9 cellular contexts compared by ENCODE assay signal in genomic region chr1:167797005-167797404, GRCh38.
DNase-seq lines count a peak whose midpoint lies in the region; ATAC-seq and TF ChIP-seq lines count a peak whose summit lies in the region.
"Had no signal": no experiment of that assay in that cellular context is flagged by ENCODE, and none has a peak within 500 bp of the region (broad histone marks: within the 10 kb centered on the region; RNA-seq: fewer than 3 reads in every experiment).

No MANE protein-coding gene starts in this region.

- peak; percentile 95 for ATAC-seq in lung (ENCODE audit: insufficient read depth, low FRiP score)
- ATAC-seq in upper lobe of right lung, result peak; percentile 98
- ATAC-seq in HG02981 (IDR thresholded peaks at IDR 0.05; ENCODE audit: unreplicated experiment), result no peak
- ATAC-seq in CD8-positive, alpha-beta T cell, result no peak

- no peak overlapping the region for H3K27ac Mint-ChIP-seq in CD8-positive, alpha-beta T cell
- H3K27ac Mint-ChIP-seq: IgD-negative memory B cell had no signal

- H3K27me3 ChIP-seq in dorsolateral prefrontal cortex (peaks cover 0 to 7% (median 0%) of the 10 kb centered on the region in 45 donors), lung (ENCODE audit: control insufficient read depth, insufficient read depth) (no peaks in the 10 kb centered on the region), upper lobe of right lung (no peaks in the 10 kb centered on the region)
- no peaks in the 10 kb centered on the region for H3K27me3 ChIP-seq in CD8-positive, alpha-beta T cell (ENCODE audit: insufficient read depth, low read length)

- peak overlapping the region in 1 of 59 donors; percentile 14 for H3K4me3 ChIP-seq in dorsolateral prefrontal cortex
- no peak overlapping the region for H3K4me3 ChIP-seq in lung
- H3K4me3 ChIP-seq in upper lobe of right lung, result no peak overlapping the region
- H3K4me3 ChIP-seq in CD8-positive, alpha-beta T cell (ENCODE audit: low read depth, low read length), result no peak overlapping the region

- WGBS in lung, 2 donors, result 0 to 2% methylated on average over 2 of the region's 2 CpGs

- DNase-seq in EL, result peak; percentile 97
- DNase-seq in NOMO-1 treated with DMSO at 0.1 percent for 48 hours (lab: John Stamatoyannopoulos, UW; ENCODE audit: unreplicated experiment), result peak; percentile 83
- peak in 3 of 10 donors; percentile 42 to 51 (median 42) for DNase-seq in dorsolateral prefrontal cortex
- peak; percentile 76 for DNase-seq in lung (ENCODE audit: low spot score)
- peak; percentile 73 for DNase-seq in upper lobe of right lung
- no peak for DNase-seq in NCI-H1930 (lab: John Stamatoyannopoulos, UW)
- DNase-seq in CD8-positive, alpha-beta T cell, result no peak

- no peaks in the 10 kb centered on the region for H3K36me3 ChIP-seq in lung (ENCODE audit: control insufficient read depth in 2 of 2, insufficient read depth in 2 of 2, low read length in 2 of 2)
- no peaks in the 10 kb centered on the region for H3K36me3 ChIP-seq in upper lobe of right lung
- no peaks in the 10 kb centered on the region for H3K36me3 ChIP-seq in CD8-positive, alpha-beta T cell (ENCODE audit: insufficient read depth, low read length)

- H3K27me3 Mint-ChIP-seq in CD8-positive, alpha-beta T cell (ENCODE audit: low read depth), result no peaks in the 10 kb centered on the region
- H3K27me3 Mint-ChIP-seq: IgD-negative memory B cell had no signal

- H3K27ac ChIP-seq in dorsolateral prefrontal cortex (peak overlapping the region in 40 of 59 donors; percentile 0 to 77 (median 46)), lung (ENCODE audit: low read depth in 1 of 2, low read length in 1 of 2) (peak overlapping the region; percentile 37 to 72), upper lobe of right lung (peak overlapping the region; percentile 70)
- no peak overlapping the region for H3K27ac ChIP-seq in CD8-positive, alpha-beta T cell (ENCODE audit: low read depth, low read length)

- no peaks in the 10 kb centered on the region for H3K9me3 ChIP-seq in lung (ENCODE audit: control insufficient read depth in 2 of 2, insufficient read depth in 1 of 2, low read length in 1 of 2)
- no peaks in the 10 kb centered on the region for H3K9me3 ChIP-seq in upper lobe of right lung
- H3K9me3 ChIP-seq in CD8-positive, alpha-beta T cell (ENCODE audit: low read length), result no peaks in the 10 kb centered on the region

- POLR2A ChIA-PET in CD8-positive, alpha-beta T cell (lab: Charles Lee), result no interaction called here

- H3K4me1 ChIP-seq in lung (ENCODE audit: control insufficient read depth in 2 of 2, insufficient read depth in 2 of 2, low read length in 2 of 2) (peaks cover 0 to 5% of the 10 kb centered on the region in 2 donors), upper lobe of right lung (peaks cover 18% of the 10 kb centered on the region)
- no peaks in the 10 kb centered on the region for H3K4me1 ChIP-seq in CD8-positive, alpha-beta T cell (ENCODE audit: insufficient read depth, low read length)

- no peaks in the 10 kb centered on the region for H3K36me3 Mint-ChIP-seq in CD8-positive, alpha-beta T cell
- H3K36me3 Mint-ChIP-seq: IgD-negative memory B cell had no signal

- CTCF ChIA-PET in CD8-positive, alpha-beta T cell (lab: Charles Lee), result no interaction called here

- no peaks in the 10 kb centered on the region for H3K4me1 Mint-ChIP-seq in CD8-positive, alpha-beta T cell (ENCODE audit: low read depth)

- H3K9me3 Mint-ChIP-seq in CD8-positive, alpha-beta T cell, result no peaks in the 10 kb centered on the region
- H3K9me3 Mint-ChIP-seq: IgD-negative memory B cell had no signal

- intact Hi-C loops in dorsolateral prefrontal cortex (cut with DNase I) (no loop called here), upper lobe of right lung (cut with DNase I) (loop anchor here (10.0 kb wide), 1 partner anchor 72 kb away; the partner anchor contains the start of gene MPZL1)
- intact Hi-C loops in CD8-positive, alpha-beta T cell (cut with DNase I, micrococcal nuclease), result no loop called here

- TF ChIP-seq CTCF in dorsolateral prefrontal cortex (IDR thresholded peaks at IDR 0.05 in 54 of 56, conservative IDR thresholded peaks at IDR 0.05 in 2 of 56; ENCODE audit: low read depth in 1 of 56, partially characterized antibody in 56 of 56), result no peak
- no peak for TF ChIP-seq CTCF in lung (IDR thresholded peaks at IDR 0.05; ENCODE audit: control extremely low read depth, extremely low read depth)
- TF ChIP-seq CTCF in upper lobe of right lung (IDR thresholded peaks at IDR 0.05), result no peak
- TF ChIP-seq CTCF in CD8-positive, alpha-beta T cell (IDR thresholded peaks at IDR 0.05), result no peak

- H3K4me3 Mint-ChIP-seq in CD8-positive, alpha-beta T cell, result no peak overlapping the region
- H3K4me3 Mint-ChIP-seq: IgD-negative memory B cell had no signal

Comparison
In these comparisons a context has a peak if more than half of its experiments do, and no peak if none do; other contexts are left out.
1. DNase-seq: peak in EL (single experiment), NOMO-1 treated with DMSO at 0.1 percent for 48 hours (single experiment), lung (single experiment) and upper lobe of right lung (single experiment); none in NCI-H1930 (0 of 2) and CD8-positive, alpha-beta T cell (0 of 7).
2. ATAC-seq: peak in lung (single experiment) and upper lobe of right lung (single experiment); none in HG02981 (single experiment) and CD8-positive, alpha-beta T cell (single experiment).